ENCODE assay signal across 1 cellular context in genomic region chr14:69191340-69192111, GRCh38.
TF ChIP-seq lines count a peak whose summit lies in the region.

Gene EXD2, plus strand, starts transcription at chr14:69191498. Its CDS starts 17,973 bp downstream, at chr14:69209471.

TF ChIP-seq in K562, 482 proteins besides CTCF, POLR2A, EP300 and RAD21 (continued from another document and continues in another):
- TF ChIP-seq ZBTB40 (IDR thresholded peaks at IDR 0.05) (peak; percentile 99), ZBTB40 (CRISPR knock-in tag; IDR thresholded peaks at IDR 0.05) (no peak), ZNF445 (CRISPR knock-in tag; IDR thresholded peaks at IDR 0.05; ENCODE audit: low read depth) (no peak), ZNF24 (IDR thresholded peaks at IDR 0.05) (peak; percentile 19; the same call in 1 of the 2 replicates), GTF2F1 (IDR thresholded peaks at IDR 0.05; ENCODE audit: low read depth, low read length) (no peak), BMI1 (IDR thresholded peaks at IDR 0.05; ENCODE audit: low read length) (no peak), ZMIZ1 (IDR thresholded peaks at IDR 0.05; ENCODE audit: low read depth in 2 of 2, low read length in 2 of 2) (peak in 1 of 2 experiments; percentile 19; a peak in 1 of 4 replicates), UBTF (IDR thresholded peaks at IDR 0.05; ENCODE audit: borderline replicate concordance in 1 of 2, low read depth in 2 of 2, low read length in 2 of 2) (no peak), HSF4 (CRISPR knock-in tag; IDR thresholded peaks at IDR 0.05; ENCODE audit: borderline replicate concordance) (no peak), CBFA2T2 (conservative IDR thresholded peaks at IDR 0.05) (no peak), THRA (IDR thresholded peaks at IDR 0.05) (no peak), ETS2 (tag; IDR thresholded peaks at IDR 0.05; ENCODE audit: borderline replicate concordance, poor library complexity, severe bottlenecking) (no peak), ZNF766 (CRISPR knock-in tag; conservative IDR thresholded peaks at IDR 0.05) (peak; percentile 56), MAX (CRISPR knock-in tag; IDR thresholded peaks at IDR 0.05) (peak; percentile 72), KLF10 (CRISPR knock-in tag; IDR thresholded peaks at IDR 0.05) (no peak), XRCC4 (IDR thresholded peaks at IDR 0.05; ENCODE audit: extremely low read depth, insufficient read depth, insufficient read length) (no peak), SMC3 (conservative IDR thresholded peaks at IDR 0.05; ENCODE audit: insufficient read depth, low read depth, low read length) (no peak), HDAC1 (IDR thresholded peaks at IDR 0.05) (peak in 1 of 2 experiments; percentile 68; a peak in 2 of 4 replicates), ZNF263 (CRISPR knock-in tag; IDR thresholded peaks at IDR 0.05; ENCODE audit: borderline replicate concordance) (no peak), ZNF584 (CRISPR knock-in tag; IDR thresholded peaks at IDR 0.05; ENCODE audit: low read depth) (no peak), NCOA2 (IDR thresholded peaks at IDR 0.05; ENCODE audit: partially characterized antibody in 2 of 2) (no peak), PHF8 (IDR thresholded peaks at IDR 0.05; ENCODE audit: borderline replicate concordance, low read length) (peak; percentile 66; the same call in 1 of the 2 replicates), ZBTB11 (CRISPR knock-in tag; IDR thresholded peaks at IDR 0.05) (peak; percentile 92 to 99 (median 98)), TEAD1 (CRISPR knock-in tag; IDR thresholded peaks at IDR 0.05) (no peak), ETS1 (conservative IDR thresholded peaks at IDR 0.05; ENCODE audit: control insufficient read depth, low read depth, low read length) (peak; percentile 83), CEBPZ (IDR thresholded peaks at IDR 0.05; ENCODE audit: borderline replicate concordance, low read depth, low read length) (no peak), SREBF2 (CRISPR knock-in tag; IDR thresholded peaks at IDR 0.05) (no peak)
